ENCODE assay signal across 8 cellular contexts in genomic region chr22:50189849-50190181, GRCh38. TPM values are rescaled to one million over a fixed set of nuclear protein-coding genes. Genes with fewer than 3 reads are reported as not detected.
DNase-seq lines count a peak whose midpoint lies in the region; ATAC-seq and TF ChIP-seq lines count a peak whose summit lies in the region.

No MANE protein-coding gene starts in this region.

- TF ChIP-seq CTCF in MM.1S (IDR thresholded peaks at IDR 0.05; ENCODE audit: low read length) (no peak), neural progenitor cell (IDR thresholded peaks at IDR 0.05) (no peak)

- H3K36me3 ChIP-seq in CD8-positive, alpha-beta memory T cell (ENCODE audit: insufficient read depth, low read length) = peaks cover 13% of the 10 kb centered on the region
- no peaks in the 10 kb centered on the region; the same call in 1 of the 2 replicates for H3K36me3 ChIP-seq in MM.1S (replicated peaks; ENCODE audit: insufficient read depth, low read length)
- H3K36me3 ChIP-seq in neural progenitor cell = no peaks in the 10 kb centered on the region

- H3K4me1 Mint-ChIP-seq in CD8-positive, alpha-beta memory T cell = peaks cover 35 to 61% (median 44%) of the 10 kb centered on the region in 3 donors
- H3K4me1 Mint-ChIP-seq in neural progenitor cell = peaks cover 11% of the 10 kb centered on the region

- peak overlapping the region; percentile 93 for H3K27ac ChIP-seq in CD8-positive, alpha-beta memory T cell (ENCODE audit: low read depth, low read length)
- H3K27ac ChIP-seq in MM.1S (ENCODE audit: low read length) (peak overlapping the region; percentile 83), cingulate gyrus (ENCODE audit: low read depth, low read length) (peak overlapping the region; percentile 69), neural progenitor cell (no peak overlapping the region)

- CTCF ChIA-PET in CD8-positive, alpha-beta memory T cell (lab: Charles Lee) = interaction anchor here (0.7 to 3.4 kb wide), 3 partner anchors 17 to 61 kb away, joined by 3 to 14 read pairs (median 3); no protein-coding TSS in a partner anchor

- H2AFZ ChIP-seq in MM.1S (ENCODE audit: low read length) = peak overlapping the region; percentile 40; the same call in 1 of the 2 replicates
- H2AFZ ChIP-seq in neural progenitor cell (replicated peaks) = no peak overlapping the region

- no peaks in the 10 kb centered on the region for H3K9me2 ChIP-seq in MM.1S (replicated peaks; ENCODE audit: insufficient read depth, low read length)

- H4K20me1 ChIP-seq in MM.1S (ENCODE audit: insufficient read depth, low read length) = no peaks in the 10 kb centered on the region
- H4K20me1 ChIP-seq in neural progenitor cell (ENCODE audit: low read depth) = peaks cover 54% of the 10 kb centered on the region

- peaks cover 0 to 28% (median 2%) of the 10 kb centered on the region in 3 donors for H3K36me3 Mint-ChIP-seq in CD8-positive, alpha-beta memory T cell
- H3K36me3 Mint-ChIP-seq in neural progenitor cell = peaks cover 5% of the 10 kb centered on the region

- H3K79me2 ChIP-seq in MM.1S (ENCODE audit: low read length) (peaks cover 79% of the 10 kb centered on the region), neural progenitor cell (ENCODE audit: low read depth) (peaks cover 26% of the 10 kb centered on the region)

- H3K4me1 ChIP-seq in CD8-positive, alpha-beta memory T cell (ENCODE audit: insufficient read depth, low read length) = peaks cover 67% of the 10 kb centered on the region
- H3K4me1 ChIP-seq in MM.1S (ENCODE audit: low read length) (peaks cover 40% of the 10 kb centered on the region), neural progenitor cell (peaks cover 3% of the 10 kb centered on the region)

- no peak for DNase-seq in CD8-positive, alpha-beta memory T cell
- peak; percentile 57 for DNase-seq in MM.1S
- no peak for DNase-seq in neural progenitor cell (ENCODE audit: low spot score)
- no peak for DNase-seq in 8988T
- no peak for DNase-seq in cerebellar nuclear complex (lab: John Stamatoyannopoulos, UW)
- no peak for DNase-seq in EL

- H3K27me3 Mint-ChIP-seq in CD8-positive, alpha-beta memory T cell = peaks cover 0 to 6% of the 10 kb centered on the region in 2 donors
- H3K27me3 Mint-ChIP-seq in neural progenitor cell (ENCODE audit: insufficient read depth, low read depth) = no peaks in the 10 kb centered on the region

- peak overlapping the region; percentile 84 to 96 (median 90) for H3K4me3 Mint-ChIP-seq in CD8-positive, alpha-beta memory T cell
- H3K4me3 Mint-ChIP-seq in neural progenitor cell = no peak overlapping the region

- H3K9ac ChIP-seq in MM.1S (ENCODE audit: low read length) (peak overlapping the region; percentile 78; the same call in 1 of the 2 replicates), neural progenitor cell (no peak overlapping the region)

- H3K4me3 ChIP-seq in CD8-positive, alpha-beta memory T cell (ENCODE audit: low read length) = peak overlapping the region; percentile 83
- H3K4me3 ChIP-seq in MM.1S (ENCODE audit: low read length) (peak overlapping the region; percentile 60), neural progenitor cell (no peak overlapping the region)

- H3K4me2 ChIP-seq in MM.1S (ENCODE audit: low read depth, low read length) (peak overlapping the region; percentile 75), neural progenitor cell (peak overlapping the region; percentile 66)

- H3K27ac Mint-ChIP-seq in CD8-positive, alpha-beta memory T cell = peak overlapping the region; percentile 95 to 100 (median 100)
- no peak overlapping the region for H3K27ac Mint-ChIP-seq in neural progenitor cell

- H3K27me3 ChIP-seq in CD8-positive, alpha-beta memory T cell (ENCODE audit: insufficient read depth, low read length, poor library complexity, severe bottlenecking) = no peaks in the 10 kb centered on the region
- no peaks in the 10 kb centered on the region for H3K27me3 ChIP-seq in MM.1S (replicated peaks; ENCODE audit: insufficient read depth, low read length)
- peaks cover 7% of the 10 kb centered on the region for H3K27me3 ChIP-seq in neural progenitor cell

- no peak for ATAC-seq in GM21526 (IDR thresholded peaks at IDR 0.05; ENCODE audit: low FRiP score, unreplicated experiment)

- H3K9me3 ChIP-seq in CD8-positive, alpha-beta memory T cell (ENCODE audit: low read length) = no peaks in the 10 kb centered on the region
- H3K9me3 ChIP-seq in MM.1S (replicated peaks; ENCODE audit: insufficient read depth, low read length) (no peaks in the 10 kb centered on the region), neural progenitor cell (ENCODE audit: low read depth) (no peaks in the 10 kb centered on the region)

- no peaks in the 10 kb centered on the region for H3K9me3 Mint-ChIP-seq in CD8-positive, alpha-beta memory T cell
- no peaks in the 10 kb centered on the region for H3K9me3 Mint-ChIP-seq in neural progenitor cell

- H3F3A ChIP-seq in MM.1S (ENCODE audit: insufficient read depth, low read length) (peaks cover 44% of the 10 kb centered on the region), neural progenitor cell (ENCODE audit: low read depth) (peaks cover 2% of the 10 kb centered on the region)

- POLR2A ChIA-PET in CD8-positive, alpha-beta memory T cell (lab: Charles Lee) = interaction anchor here (0.7 to 1.6 kb wide), 6 partner anchors 11 to 336 kb away, joined by 3 to 6 read pairs (median 4); partner anchors contain the start of genes SCO2, SELENOO and TUBGCP6

RNA-seq across cellular contexts. Expression of gene TRABD, which starts 4.1 kb away (rescaled TPM):
- total RNA-seq in CD8-positive, alpha-beta memory T cell = 100 to 1,000 TPM in 1 of 2 experiments, 10 to 100 TPM in 1; 96.2 to 102 TPM
- 49.0 TPM for polyA plus RNA-seq in CD8-positive, alpha-beta memory T cell
- 15.4 and 37.4 TPM in 2 replicates for total RNA-seq in neural progenitor cell (ENCODE audit: low replicate concordance)

RNA-seq across cellular contexts. Expression of gene SELENOO, which starts 11.0 kb away (rescaled TPM):
- 10 to 100 TPM; 22.3 to 25.9 TPM for total RNA-seq in CD8-positive, alpha-beta memory T cell
- polyA plus RNA-seq in CD8-positive, alpha-beta memory T cell = 6.1 TPM
- 7.6 and 20.8 TPM in 2 replicates for total RNA-seq in neural progenitor cell (ENCODE audit: low replicate concordance)

RNA-seq across cellular contexts. Expression of gene PANX2, which starts 19.3 kb away (rescaled TPM):
- total RNA-seq in CD8-positive, alpha-beta memory T cell = 1 to 10 TPM; 1.7 to 1.8 TPM
- polyA plus RNA-seq in CD8-positive, alpha-beta memory T cell = not detected
- 0.88 and 1.9 TPM in 2 replicates for total RNA-seq in neural progenitor cell (ENCODE audit: low replicate concordance)

RNA-seq across cellular contexts. Expression of gene TUBGCP6, which starts 55.0 kb away (rescaled TPM):
- total RNA-seq in CD8-positive, alpha-beta memory T cell = 10 to 100 TPM; 51.4 to 52.2 TPM
- polyA plus RNA-seq in CD8-positive, alpha-beta memory T cell = 18.6 TPM
- total RNA-seq in neural progenitor cell (ENCODE audit: low replicate concordance) = 16.9 and 44.6 TPM in 2 replicates
